10 cellular contexts compared by ENCODE assay signal in the genomic region with DNA sequence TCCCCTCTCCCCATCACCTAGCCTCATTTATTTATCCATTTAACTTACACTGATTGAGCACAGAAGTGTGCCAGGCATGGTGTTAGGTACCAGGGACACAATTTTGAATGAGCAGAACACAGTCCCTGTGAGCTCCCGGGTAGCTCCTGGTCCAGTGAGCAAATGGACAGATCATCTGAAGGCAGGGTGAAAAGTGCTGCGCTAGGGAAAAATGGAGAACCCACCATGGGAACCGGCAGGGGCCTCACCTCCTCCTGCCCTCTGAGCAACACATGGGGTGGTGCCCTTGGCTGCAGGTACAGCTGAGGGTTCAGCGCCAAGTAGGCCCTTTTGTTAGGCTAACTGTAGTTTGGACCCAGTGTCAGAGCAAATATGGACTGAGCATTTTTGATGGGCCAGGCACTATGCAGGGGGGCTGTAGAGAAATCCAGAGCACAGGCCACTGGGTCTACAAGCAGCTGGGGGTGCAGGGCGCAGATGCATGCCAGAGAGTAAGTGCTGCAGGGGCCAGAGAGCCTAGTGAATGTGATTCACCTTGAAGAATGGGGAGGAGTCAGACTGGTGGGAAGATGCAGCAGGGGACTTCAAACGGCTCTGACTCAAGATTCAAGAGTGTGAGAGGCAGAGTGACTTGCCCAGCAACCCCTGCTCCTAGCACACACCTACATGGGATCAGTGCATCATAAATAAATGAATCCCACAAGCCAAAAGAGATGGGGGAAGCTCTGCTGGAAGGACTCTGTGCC. TPM values are rescaled to one million over a fixed set of nuclear protein-coding genes. Genes with fewer than 3 reads are reported as not detected.
DNase-seq lines count a peak whose midpoint lies in the region; ATAC-seq, FAIRE-seq and TF ChIP-seq lines count a peak whose summit lies in the region.
"Had no signal": no experiment of that assay in that cellular context is flagged by ENCODE, and none has a peak within 500 bp of the region (broad histone marks: within the 10 kb centered on the region; RNA-seq: fewer than 3 reads in every experiment).

No MANE protein-coding gene starts in this region.

- H3K4me1 ChIP-seq in HEK293 (ENCODE audit: control insufficient read depth, insufficient read depth, low read length) (no peaks in the 10 kb centered on the region), foreskin keratinocyte (peaks cover 37% of the 10 kb centered on the region)

- ATAC-seq in foreskin keratinocyte (peak; percentile 90), GM21360 (IDR thresholded peaks at IDR 0.05; ENCODE audit: unreplicated experiment) (no peak)

- FAIRE-seq in GM12891 (lab: Jason Lieb, UNC), result no peak

- DNase-seq in SW480 (ENCODE audit: low spot score) (peak; percentile 86), foreskin keratinocyte (peak; percentile 83 to 92), H7 (no peak), GM12891 (ENCODE audit: insufficient read length, low spot score) (no peak), germinal center (ENCODE audit: low spot score) (no peak)
- peak; percentile 48 for DNase-seq in stimulated activated CD4-positive, alpha-beta T cell treated with anti-CD3 and anti-CD28 coated beads, Interleukin-4, amount 100 ng/mL, for 24 hours
- DNase-seq: activated CD4-positive, CD25-positive, alpha-beta regulatory T cell had no signal

- no peak overlapping the region for H3K27ac ChIP-seq in HEK293 (ENCODE audit: extremely low read depth, low read depth, low read length)
- H3K27ac ChIP-seq in foreskin keratinocyte, result peak overlapping the region; percentile 8

- POLR2A ChIA-PET in HEK293 (lab: Yijun Ruan, JAX), result no interaction called here

- H3K27me3 ChIP-seq in foreskin keratinocyte, result no peaks in the 10 kb centered on the region
- H3K27me3 ChIP-seq in H7 (ENCODE audit: control insufficient read depth, insufficient read depth, low read length), result no peaks in the 10 kb centered on the region

- H3K36me3 ChIP-seq in HEK293 (ENCODE audit: control insufficient read depth in 2 of 2, insufficient read depth in 1 of 2, low read length in 2 of 2) (no peaks in the 10 kb centered on the region), H7 (replicated peaks; ENCODE audit: control insufficient read depth, insufficient read depth, low read length) (no peaks in the 10 kb centered on the region)

- CTCF ChIA-PET in HEK293 (lab: Yijun Ruan, JAX), result interaction anchor here (1.5 kb wide), 1 partner anchor 10 kb away, joined by 3 read pairs; no protein-coding TSS in a partner anchor

- no peak for TF ChIP-seq POLR2A in GM12891 (IDR thresholded peaks at IDR 0.05; ENCODE audit: low read depth, low read length)

- H3K4me3 ChIP-seq in HEK293 (ENCODE audit: low read depth, low read length) (no peak overlapping the region), H7 (ENCODE audit: insufficient read depth, low read depth, low read length) (no peak overlapping the region)
- H3K4me3 ChIP-seq: lung had no signal

- H3K9me3 ChIP-seq in HEK293 (ENCODE audit: control insufficient read depth, insufficient read depth, low read depth, low read length), result no peaks in the 10 kb centered on the region

- TF ChIP-seq CTCF in HEK293 (tag by site-specific recombination; IDR thresholded peaks at IDR 0.05) (no peak), foreskin keratinocyte (conservative IDR thresholded peaks at IDR 0.05) (no peak)

TF ChIP-seq in HEK293, 187 proteins besides CTCF, POLR2A, EP300 and RAD21:
- TF ChIP-seq GLIS1 (tag by site-specific recombination; IDR thresholded peaks at IDR 0.05) (peak; percentile 64), ZFHX2 (tag by site-specific recombination; conservative IDR thresholded peaks at IDR 0.05) (0 out of 2 replicates have a peak, but pooled peaks have one; percentile 16), ZNF423 (tag by site-specific recombination; IDR thresholded peaks at IDR 0.05) (no peak)
TF ChIP-seq in HEK293: peak in this region for 2.

TF ChIP-seq in GM12891, 5 proteins besides CTCF, POLR2A, EP300 and RAD21:
- TF ChIP-seq PAX5 (IDR thresholded peaks at IDR 0.05; ENCODE audit: insufficient read depth, low read length, severe bottlenecking), result no peak
- no peak for TF ChIP-seq SPI1 (IDR thresholded peaks at IDR 0.05; ENCODE audit: low read depth, low read length)
- no peak for TF ChIP-seq TAF1 (IDR thresholded peaks at IDR 0.05; ENCODE audit: low read depth, low read length)
- no peak for TF ChIP-seq POU2F2 (IDR thresholded peaks at IDR 0.05; ENCODE audit: low read depth, low read length)
- no peak for TF ChIP-seq POLR2AphosphoS5 (IDR thresholded peaks at IDR 0.05; ENCODE audit: low read depth, low read length)

RNA-seq across cellular contexts. Expression of gene LTBP2, which starts 28.2 kb away (rescaled TPM):
- total RNA-seq in foreskin keratinocyte, result 78.2 and 131 TPM in 2 replicates
- 26.5 and 35.0 TPM in 2 replicates for polyA plus RNA-seq in foreskin keratinocyte
- 1.3 and 2.0 TPM in 2 replicates for total RNA-seq in H7 (2014; rRNA removed; shearing (Covaris generic))
- polyA plus RNA-seq in GM12891 (2012; ENCODE audit: low read depth, missing spikeins), result 0.08 TPM

Comparison
In these comparisons a context has a peak if more than half of its experiments do, and no peak if none do; other contexts are left out.
1. DNase-seq: peak in SW480 (single experiment), foreskin keratinocyte (2 of 2) and stimulated activated CD4-positive, alpha-beta T cell treated with anti-CD3 and anti-CD28 coated beads, Interleukin-4, amount 100 ng/mL, for 24 hours (single experiment); none in H7 (single experiment), GM12891 (single experiment) and germinal center (single experiment).
2. RNA of gene LTBP2, which starts 28.2 kb away (total RNA-seq): 78.2 to 131 TPM in foreskin keratinocyte; 1.3 to 2.0 TPM in H7; every median in the first group is over 10 times any median in the second.